In the genomic region with DNA sequence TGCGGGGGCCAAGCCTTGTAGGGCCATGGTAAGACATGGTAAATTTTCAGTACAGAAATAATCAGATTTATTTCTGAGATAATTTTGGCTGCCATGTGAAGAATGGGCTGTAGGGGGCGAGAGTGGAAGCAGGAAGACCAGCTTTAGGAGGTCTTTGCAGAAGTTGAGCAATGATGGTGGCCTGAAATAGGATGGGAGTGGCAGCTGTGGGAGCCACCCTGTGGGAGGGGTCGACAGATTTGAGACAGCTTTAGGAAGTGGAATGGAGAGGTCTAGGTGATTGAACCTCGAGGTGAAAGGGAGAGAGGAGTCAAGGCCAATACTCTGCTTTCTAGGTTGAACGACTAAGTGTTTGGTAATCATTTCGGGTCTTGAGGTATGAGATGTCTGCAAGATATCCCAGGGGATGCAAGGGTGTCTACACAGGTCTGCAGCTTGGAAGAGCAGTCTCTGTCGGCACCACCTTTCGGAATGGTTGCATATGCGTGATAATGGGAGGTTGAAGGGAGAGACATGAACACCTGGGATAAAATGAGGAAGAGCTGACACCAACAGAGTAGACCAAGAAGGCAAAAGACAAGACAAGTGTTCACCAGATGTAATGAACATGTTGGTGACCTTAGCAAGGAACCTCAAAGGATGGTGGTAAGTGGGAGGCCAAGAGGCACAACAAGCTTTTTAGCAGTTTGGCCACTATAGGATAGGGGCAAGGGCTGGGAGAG, we compare ENCODE assay signal across 8 cellular contexts. TPM values are rescaled to one million over a fixed set of nuclear protein-coding genes. Genes with fewer than 3 reads are reported as not detected.
A peak's percentile ranks its signal among the peaks of the same experiment; 100 is the strongest.
DNase-seq lines count a peak whose midpoint lies in the region; ATAC-seq, FAIRE-seq and TF ChIP-seq lines count a peak whose summit lies in the region.

No MANE protein-coding gene starts in this region.

- H3K4me1 ChIP-seq in fibroblast of lung (ENCODE audit: control insufficient read depth, extremely low read depth, insufficient read depth, low read length) (peaks cover 31% of the 10 kb centered on the region), smooth muscle cell (ENCODE audit: low read depth) (peaks cover 5% of the 10 kb centered on the region), small intestine (ENCODE audit: control insufficient read depth in 2 of 2, insufficient read depth in 1 of 2, low read depth in 1 of 2, low read length in 1 of 2) (no peaks in the 10 kb centered on the region)

- peak overlapping the region; percentile 65 for H3K27ac Mint-ChIP-seq in activated CD8-positive, alpha-beta T cell treated with anti-CD3 and anti-CD28 coated beads for 36 hours

- H3K9me3 ChIP-seq in fibroblast of lung (ENCODE audit: control insufficient read depth, insufficient read depth, low read depth, low read length) (no peaks in the 10 kb centered on the region), smooth muscle cell (replicated peaks; ENCODE audit: low read depth) (no peaks in the 10 kb centered on the region), small intestine (ENCODE audit: control insufficient read depth, low read depth) (no peaks in the 10 kb centered on the region)

- H3K27me3 Mint-ChIP-seq in activated CD8-positive, alpha-beta T cell treated with anti-CD3 and anti-CD28 coated beads for 36 hours, result no peaks in the 10 kb centered on the region

- H3K27ac ChIP-seq in fibroblast of lung (ENCODE audit: insufficient read depth, low read length) (peak overlapping the region; percentile 6), smooth muscle cell (ENCODE audit: low read depth) (no peak overlapping the region), small intestine (ENCODE audit: low read depth in 1 of 2, low read length in 1 of 2) (peak overlapping the region in 1 of 2 donors; percentile 30)

- no peak overlapping the region for H3K4me3 Mint-ChIP-seq in activated CD8-positive, alpha-beta T cell treated with anti-CD3 and anti-CD28 coated beads for 36 hours

- POLR2A ChIA-PET in activated CD8-positive, alpha-beta T cell treated with anti-CD3 and anti-CD28 coated beads for 36 hours (lab: Charles Lee), result interaction anchor here (0.7 to 5.6 kb wide), 9 partner anchors 10 to 142 kb away, joined by 3 to 58 read pairs (median 4); partner anchors contain the start of genes SLC25A39 and UBTF

- CTCF ChIA-PET in activated CD8-positive, alpha-beta T cell treated with anti-CD3 and anti-CD28 coated beads for 36 hours (lab: Charles Lee), result interaction anchor here (0.6 to 5.5 kb wide), 18 partner anchors 13 to 260 kb away, joined by 3 to 51 read pairs (median 5); partner anchors contain the start of genes GRN, SLC25A39, TMUB2 and UBTF

- H3F3A ChIP-seq in smooth muscle cell (ENCODE audit: low read depth), result peaks cover 17% of the 10 kb centered on the region

- peaks cover 18% of the 10 kb centered on the region for H3K36me3 Mint-ChIP-seq in activated CD8-positive, alpha-beta T cell treated with anti-CD3 and anti-CD28 coated beads for 36 hours (ENCODE audit: low read depth)

- H3K4me1 Mint-ChIP-seq in activated CD8-positive, alpha-beta T cell treated with anti-CD3 and anti-CD28 coated beads for 36 hours (ENCODE audit: low read depth), result peaks cover 32% of the 10 kb centered on the region

- 62% methylated on average over 9 of the region's 9 CpGs for WGBS in smooth muscle cell (ENCODE audit: low lambda C conversion rate)
- 58 to 61% (median 59%) methylated on average over 9 of the region's 9 CpGs for WGBS in small intestine, 3 donors

- H3K4me2 ChIP-seq in fibroblast of lung (ENCODE audit: extremely low read depth, insufficient read depth, low read length) (no peak overlapping the region), smooth muscle cell (no peak overlapping the region)

- DNase-seq in Ammon's horn (ENCODE audit: low spot score), result peak; percentile 43
- DNase-seq in NCI-H69 (lab: John Stamatoyannopoulos, UW), result peak; percentile 71
- peak; percentile 86 for DNase-seq in activated CD8-positive, alpha-beta T cell treated with anti-CD3 and anti-CD28 coated beads for 36 hours
- DNase-seq in fibroblast of lung (ENCODE audit: low read depth in 2 of 2), result peak; percentile 40 to 72
- DNase-seq in smooth muscle cell (lab: John Stamatoyannopoulos, UW; ENCODE audit: unreplicated experiment), result no peak
- no peak for DNase-seq in small intestine

- no peak for ATAC-seq in activated CD8-positive, alpha-beta T cell treated with anti-CD3 and anti-CD28 coated beads for 36 hours
- no peak for ATAC-seq in HG03520 (IDR thresholded peaks at IDR 0.05; ENCODE audit: unreplicated experiment)

- FAIRE-seq in small intestine (lab: Jason Lieb, UNC), result no peak

- H3K36me3 ChIP-seq in fibroblast of lung (ENCODE audit: control insufficient read depth, insufficient read depth, low read length) (peaks cover 11% of the 10 kb centered on the region), smooth muscle cell (ENCODE audit: low read depth) (peaks cover 5% of the 10 kb centered on the region), small intestine (ENCODE audit: control insufficient read depth in 2 of 2, insufficient read depth in 2 of 2, low read length in 2 of 2) (peaks cover 6 to 15% of the 10 kb centered on the region in 2 donors)

- H3K79me2 ChIP-seq in fibroblast of lung (ENCODE audit: control insufficient read depth, insufficient read depth, low read length) (peaks cover under 1% of the 10 kb centered on the region), smooth muscle cell (ENCODE audit: low read depth) (peaks cover 3% of the 10 kb centered on the region)

- H3K9me3 Mint-ChIP-seq in activated CD8-positive, alpha-beta T cell treated with anti-CD3 and anti-CD28 coated beads for 36 hours, result no peaks in the 10 kb centered on the region

- H3K4me3 ChIP-seq in fibroblast of lung (replicated peaks in 1 of 4; ENCODE audit: control extremely low read depth in 1 of 4, insufficient read depth in 1 of 4, low read depth in 3 of 4, low read length in 4 of 4), result no peak overlapping the region
- H3K4me3 ChIP-seq in smooth muscle cell, result no peak overlapping the region
- H3K4me3 ChIP-seq in small intestine (ENCODE audit: low read depth in 1 of 2, low read length in 2 of 2), result no peak overlapping the region

- intact Hi-C loops in activated CD8-positive, alpha-beta T cell treated with anti-CD3 and anti-CD28 coated beads for 36 hours (cut with micrococcal nuclease), result loop anchor here (5.0 kb wide), 2 partner anchors 128 to 143 kb away; partner anchors contain the start of gene GRN

- H3K9ac ChIP-seq in fibroblast of lung (ENCODE audit: insufficient read depth, low read length), result no peak overlapping the region
- H3K9ac ChIP-seq in smooth muscle cell (ENCODE audit: low read depth), result no peak overlapping the region

- H4K20me1 ChIP-seq in fibroblast of lung (ENCODE audit: control insufficient read depth, extremely low read depth, insufficient read depth, low read length) (no peaks in the 10 kb centered on the region), smooth muscle cell (ENCODE audit: low read depth) (peaks cover 8% of the 10 kb centered on the region)

- H2AFZ ChIP-seq in fibroblast of lung (ENCODE audit: low read length) (no peak overlapping the region), smooth muscle cell (ENCODE audit: low read depth) (no peak overlapping the region)

- H3K27me3 ChIP-seq in fibroblast of lung (ENCODE audit: control insufficient read depth, insufficient read depth, low read length) (no peaks in the 10 kb centered on the region), smooth muscle cell (ENCODE audit: low read depth) (no peaks in the 10 kb centered on the region), small intestine (ENCODE audit: control insufficient read depth in 2 of 2, insufficient read depth in 2 of 2, low read length in 2 of 2) (no peaks in the 10 kb centered on the region)

- peak; percentile 73 for TF ChIP-seq CTCF in GM12874 (IDR thresholded peaks at IDR 0.05; ENCODE audit: insufficient read depth, low read depth, low read length)
- peak; percentile 87 for TF ChIP-seq CTCF in activated CD8-positive, alpha-beta T cell treated with anti-CD3 and anti-CD28 coated beads for 36 hours (IDR thresholded peaks at IDR 0.05)
- peak; percentile 64 to 83 for TF ChIP-seq CTCF in fibroblast of lung (conservative IDR thresholded peaks at IDR 0.05 in 1 of 2, IDR thresholded peaks at IDR 0.05 in 1 of 2; ENCODE audit: low read depth in 1 of 2, low read length in 2 of 2)
- peak; percentile 70 for TF ChIP-seq CTCF in smooth muscle cell (IDR thresholded peaks at IDR 0.05; ENCODE audit: borderline replicate concordance, insufficient read depth, poor library complexity, severe bottlenecking)

RNA-seq across cellular contexts. Expression of gene ATXN7L3, which starts 4.2 kb away (rescaled TPM):
- total RNA-seq in activated CD8-positive, alpha-beta T cell treated with anti-CD3 and anti-CD28 coated beads for 36 hours, result 10 to 100 TPM; 58.1 to 62.3 TPM
- total RNA-seq in fibroblast of lung (33.6 and 36.5 TPM in 2 replicates), smooth muscle cell (54.0 and 61.1 TPM in 2 replicates)
- polyA plus RNA-seq in fibroblast of lung (31.8 and 34.8 TPM in 2 replicates), smooth muscle cell (24.3 and 29.1 TPM in 2 replicates), small intestine (10 to 100 TPM; 40.3 to 44.1 (median 43.2) TPM)
- 32.2 and 32.5 TPM in 2 replicates for polyA plus RNA-seq in fibroblast of lung (2012)
- 60.1 and 67.0 TPM in 2 replicates for polyA minus RNA-seq in fibroblast of lung (ENCODE audit: low replicate concordance)

RNA-seq across cellular contexts. Expression of gene UBTF, which starts 15.6 kb away (rescaled TPM):
- total RNA-seq in activated CD8-positive, alpha-beta T cell treated with anti-CD3 and anti-CD28 coated beads for 36 hours, result 100 to 1,000 TPM; 129 to 135 TPM
- total RNA-seq in fibroblast of lung (42.1 and 49.8 TPM in 2 replicates), smooth muscle cell (18.2 and 28.4 TPM in 2 replicates)
- polyA plus RNA-seq in fibroblast of lung (25.1 and 34.3 TPM in 2 replicates), smooth muscle cell (22.1 and 29.2 TPM in 2 replicates), small intestine (10 to 100 TPM; 32.7 to 39.0 (median 37.3) TPM)
- polyA plus RNA-seq in fibroblast of lung (2012), result 47.9 and 55.9 TPM in 2 replicates
- polyA minus RNA-seq in fibroblast of lung (ENCODE audit: low replicate concordance), result 33.1 and 43.0 TPM in 2 replicates

RNA-seq across cellular contexts. Expression of gene TMUB2, which starts 17.1 kb away (rescaled TPM):
- 10 to 100 TPM; 17.5 TPM for total RNA-seq in activated CD8-positive, alpha-beta T cell treated with anti-CD3 and anti-CD28 coated beads for 36 hours
- total RNA-seq in fibroblast of lung (36.2 and 45.4 TPM in 2 replicates), smooth muscle cell (26.4 and 28.5 TPM in 2 replicates)
- polyA plus RNA-seq in fibroblast of lung (33.1 and 37.3 TPM in 2 replicates), smooth muscle cell (35.8 and 39.2 TPM in 2 replicates), small intestine (10 to 100 TPM; 28.7 to 34.9 (median 29.7) TPM)
- 28.1 and 31.8 TPM in 2 replicates for polyA plus RNA-seq in fibroblast of lung (2012)
- polyA minus RNA-seq in fibroblast of lung (ENCODE audit: low replicate concordance), result 40.5 and 47.1 TPM in 2 replicates

RNA-seq across cellular contexts. Expression of gene ASB16, which starts 33.4 kb away (rescaled TPM):
- total RNA-seq in activated CD8-positive, alpha-beta T cell treated with anti-CD3 and anti-CD28 coated beads for 36 hours, result under 1 TPM; 0.18 to 0.27 TPM
- total RNA-seq in fibroblast of lung, result under 0.01 and 0.17 TPM in 2 replicates
- polyA plus RNA-seq in fibroblast of lung, result 0.07 TPM in 1 of 2 replicates, not detected in the other
- 0.48 and 0.63 TPM in 2 replicates for polyA plus RNA-seq in fibroblast of lung (2012)
- 1.1 and 1.5 TPM in 2 replicates for polyA minus RNA-seq in fibroblast of lung (ENCODE audit: low replicate concordance)
- 0.09 TPM in 1 of 2 replicates, not detected in the other for total RNA-seq in smooth muscle cell
- 0.28 and 0.35 TPM in 2 replicates for polyA plus RNA-seq in smooth muscle cell
- under 1 TPM in 1 of 3 donors, not detected in 2; 0.15 TPM for polyA plus RNA-seq in small intestine

Comparison
In these comparisons a context has a peak if more than half of its experiments do, and no peak if none do; other contexts are left out.
1. DNase-seq: peak in Ammon's horn (single experiment), NCI-H69 (single experiment), activated CD8-positive, alpha-beta T cell treated with anti-CD3 and anti-CD28 coated beads for 36 hours (single experiment) and fibroblast of lung (2 of 2); none in smooth muscle cell (single experiment) and small intestine (single experiment).
2. Peak in every context shown above with its lines, with median percentiles within 50 percentile points of each other: CTCF ChIP-seq.